ENCODE assay signal across 26 cellular contexts in genomic region chr18:63894367-63894766, GRCh38. TPM values are rescaled to one million over a fixed set of nuclear protein-coding genes. Genes with fewer than 3 reads are reported as not detected.
"Had no signal": no experiment of that assay in that cellular context is flagged by ENCODE, and none has a peak within 500 bp of the region (broad histone marks: within the 10 kb centered on the region; RNA-seq: fewer than 3 reads in every experiment).

No MANE protein-coding gene starts in this region.

- H3K36me3 Mint-ChIP-seq: immature natural killer cell; stimulated activated naive B cell treated with anti-CD40 and anti-IgM and Interleukin-4, amounts not matched to agents 10 μg/mL and 1 μg/mL and 100 μg/mL, for 72 hours had no signal

- H3K9me3 Mint-ChIP-seq: immature natural killer cell; nephron; stimulated activated naive B cell treated with anti-CD40 and anti-IgM and Interleukin-4, amounts not matched to agents 10 μg/mL and 1 μg/mL and 100 μg/mL, for 72 hours; stimulated activated naive CD8-positive, alpha-beta T cell treated with anti-CD3 and anti-CD28 coated beads, Interleukin-15, amount 100 ng/mL, for 72 hours had no signal

- H3K4me1 Mint-ChIP-seq: immature natural killer cell; stimulated activated naive B cell treated with anti-CD40 and anti-IgM and Interleukin-4, amounts not matched to agents 10 μg/mL and 1 μg/mL and 100 μg/mL, for 72 hours; stimulated activated naive CD8-positive, alpha-beta T cell treated with anti-CD3 and anti-CD28 coated beads, Interleukin-15, amount 100 ng/mL, for 72 hours had no signal

- H3K4me3 Mint-ChIP-seq: immature natural killer cell; nephron; stimulated activated naive B cell treated with anti-CD40 and anti-IgM and Interleukin-4, amounts not matched to agents 10 μg/mL and 1 μg/mL and 100 μg/mL, for 72 hours; stimulated activated naive CD8-positive, alpha-beta T cell treated with anti-CD3 and anti-CD28 coated beads, Interleukin-15, amount 100 ng/mL, for 72 hours had no signal

- H3K9me3 ChIP-seq: esophagus squamous epithelium, psoas muscle, testis, tibial nerve had no signal

- DNase-seq: dorsolateral prefrontal cortex; effector CD8-positive, alpha-beta T cell; esophagus squamous epithelium; immature natural killer cell; left colon; left ventricle myocardium superior; mesenchymal stem cell; midbrain; psoas muscle; retina; stimulated activated CD4-positive, alpha-beta T cell treated with anti-CD3 and anti-CD28 coated beads, Interleukin-2, amount 100 ng/mL, for 24 hours; stimulated activated CD4-positive, alpha-beta T cell treated with anti-CD3 and anti-CD28 coated beads, Interleukin-4, amount 100 ng/mL, for 4 hours; stimulated activated naive B cell treated with anti-CD40 and anti-IgM and Interleukin-4, amounts not matched to agents 10 μg/mL and 1 μg/mL and 100 μg/mL, for 72 hours; stimulated activated naive CD8-positive, alpha-beta T cell treated with anti-CD3 and anti-CD28 coated beads, Interleukin-15, amount 100 ng/mL, for 72 hours; testis had no signal

- H3K4me1 ChIP-seq: psoas muscle, testis, tibial nerve had no signal

- H3K4me3 ChIP-seq: coronary artery, dorsolateral prefrontal cortex, esophagus squamous epithelium, lung, psoas muscle, testis, tibial nerve had no signal

- H3K27me3 Mint-ChIP-seq: stimulated activated naive B cell treated with anti-CD40 and anti-IgM and Interleukin-4, amounts not matched to agents 10 μg/mL and 1 μg/mL and 100 μg/mL, for 72 hours had no signal

- H3K27ac ChIP-seq: coronary artery, dorsolateral prefrontal cortex, esophagus squamous epithelium, psoas muscle, testis, tibial nerve had no signal

- H3K27ac Mint-ChIP-seq: immature natural killer cell; nephron; stimulated activated naive B cell treated with anti-CD40 and anti-IgM and Interleukin-4, amounts not matched to agents 10 μg/mL and 1 μg/mL and 100 μg/mL, for 72 hours had no signal

- H3K27me3 ChIP-seq: esophagus squamous epithelium, testis, tibial nerve had no signal

- H3K36me3 ChIP-seq: tibial nerve had no signal

- ATAC-seq: left colon; left ventricle myocardium superior; psoas muscle; sciatic nerve; stimulated activated naive B cell treated with anti-CD40 and anti-IgM and Interleukin-4, amounts not matched to agents 10 μg/mL and 1 μg/mL and 100 μg/mL, for 72 hours; stimulated activated naive CD8-positive, alpha-beta T cell treated with anti-CD3 and anti-CD28 coated beads, Interleukin-15, amount 100 ng/mL, for 72 hours had no signal

RNA-seq across cellular contexts. Expression of gene SERPINB2, which starts 6.9 kb away (rescaled TPM):
- total RNA-seq: chondrocyte, left colon, left ventricle myocardium superior, skeletal muscle tissue, testis, tibial nerve, ureter had no signal
- polyA plus RNA-seq: immature natural killer cell had no signal

RNA-seq across cellular contexts. Expression of gene SERPINB10, which starts 13.4 kb away (rescaled TPM):
- total RNA-seq: chondrocyte, kidney epithelial cell, left colon, left ventricle myocardium superior, osteoblast, sciatic nerve, subcutaneous adipose tissue, testis, ureter had no signal
- polyA plus RNA-seq: immature natural killer cell, psoas muscle had no signal

RNA-seq across cellular contexts. Expression of gene HMSD, which starts 54.7 kb away (rescaled TPM):
- total RNA-seq: chondrocyte, kidney epithelial cell, psoas muscle, skeletal muscle tissue, subcutaneous adipose tissue, ureter had no signal
- polyA plus RNA-seq: immature natural killer cell had no signal
